5 cellular contexts compared by ENCODE assay signal in the genomic region with DNA sequence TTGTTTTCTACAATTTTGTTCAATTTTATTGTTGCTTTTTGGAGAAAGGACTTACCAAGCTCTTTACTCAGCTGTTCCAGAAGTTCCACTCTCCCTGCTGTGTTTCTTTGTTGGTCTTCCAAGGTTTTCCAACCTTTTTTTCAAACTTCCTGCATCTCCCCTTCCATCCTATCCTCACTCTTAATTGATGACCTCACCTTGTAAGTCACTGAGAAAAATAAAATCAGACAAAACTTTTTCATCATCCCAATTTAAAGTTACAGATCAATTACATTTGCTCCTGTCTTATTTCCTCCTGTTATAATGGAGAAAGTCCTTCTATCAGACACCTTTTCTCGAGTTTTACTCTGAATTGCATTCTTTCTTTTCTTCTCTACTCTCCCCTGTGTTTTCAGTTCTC.
"Had no signal": no experiment of that assay in that cellular context is flagged by ENCODE, and none has a peak within 500 bp of the region (broad histone marks: within the 10 kb centered on the region; RNA-seq: fewer than 3 reads in every experiment).

No MANE protein-coding gene starts in this region.

- DNase-seq: GDM1, GF-D8 had no signal

- H3K4me3 ChIP-seq: GM12878 had no signal

- FAIRE-seq: G401.6, GM12891 had no signal

- ATAC-seq: GM12878 had no signal
